19 cellular contexts compared by ENCODE assay signal in the genomic region with DNA sequence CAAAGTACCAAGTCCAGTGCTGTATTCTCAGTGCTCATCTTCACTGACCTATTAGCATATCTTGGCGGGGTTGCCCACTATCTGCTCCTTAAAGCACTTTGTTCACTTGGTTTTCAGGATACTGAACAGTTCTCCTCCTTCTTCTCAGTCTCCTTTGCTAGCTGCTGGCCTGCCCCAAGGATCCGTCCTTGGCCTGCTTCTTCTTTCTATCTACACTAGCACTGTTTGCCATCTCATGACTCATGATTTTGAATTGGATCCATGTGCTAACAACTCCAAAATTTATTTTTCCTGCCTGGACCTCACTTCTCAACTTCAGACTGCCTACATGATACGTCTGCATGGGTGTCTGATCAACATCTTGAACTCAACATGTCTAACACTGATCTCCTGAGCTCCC. TPM values are rescaled to one million over a fixed set of nuclear protein-coding genes. Genes with fewer than 3 reads are reported as not detected.
A peak's percentile ranks its signal among the peaks of the same experiment; 100 is the strongest.
DNase-seq lines count a peak whose midpoint lies in the region; ATAC-seq and TF ChIP-seq lines count a peak whose summit lies in the region.
"Had no signal": no experiment of that assay in that cellular context is flagged by ENCODE, and none has a peak within 500 bp of the region (broad histone marks: within the 10 kb centered on the region; RNA-seq: fewer than 3 reads in every experiment).

No MANE protein-coding gene starts in this region.

- intact Hi-C loops in right cardiac atrium (cut with DNase I), result no loop called here
- intact Hi-C loops in tibial artery (cut with DNase I; ENCODE audit: low total_unique reads), result no loop called here

- H3K27me3 ChIP-seq in adipocyte (replicated peaks; ENCODE audit: control insufficient read depth, insufficient read depth, low read length) (no peaks in the 10 kb centered on the region), right cardiac atrium (ENCODE audit: control insufficient read depth, insufficient read depth) (no peaks in the 10 kb centered on the region), tibial artery (no peaks in the 10 kb centered on the region), H7 (ENCODE audit: control insufficient read depth, insufficient read depth, low read length) (no peaks in the 10 kb centered on the region)
- H3K27me3 ChIP-seq: BLaER1 treated with 17β-estradiol and CSF1 and Interleukin-3, amounts not matched to agents 10 nM and 100 nM had no signal

- peak; percentile 38 for DNase-seq in adipocyte (ENCODE audit: low read depth)
- DNase-seq in epithelial cell of esophagus (ENCODE audit: low read depth), result peak; percentile 15
- peak; percentile 33 to 74 (median 61) for DNase-seq in right cardiac atrium
- DNase-seq in tibial artery, result peak; percentile 45 to 74
- DNase-seq in H7, result no peak
- DNase-seq in SIG-M5 treated with dmso at 0.1 percent for 504 hours (lab: John Stamatoyannopoulos, UW; ENCODE audit: unreplicated experiment), result no peak
- no peak for DNase-seq in UCSD-AML1 (lab: John Stamatoyannopoulos, UW; ENCODE audit: unreplicated experiment)
- DNase-seq: activated CD4-positive, alpha-beta T cell treated with anti-CD3 and anti-CD28 coated beads for 4 hours; activated naive CD4-positive, alpha-beta T cell; central memory CD4-positive, alpha-beta T cell; effector memory CD8-positive, alpha-beta T cell; glutamatergic neuron; immature natural killer cell; mesenchymal stem cell; NCI-H2081 treated with DMSO at 0.1 percent for 48 hours; NCI-H524 treated with DMSO at 0.1 percent for 48 hours; stimulated activated CD4-positive, alpha-beta T cell treated with anti-CD3 and anti-CD28 coated beads, Interleukin-4, amount 100 ng/mL, for 1 hour had no signal

- H3K9me3 ChIP-seq in adipocyte (ENCODE audit: control insufficient read depth, low read length) (no peaks in the 10 kb centered on the region), right cardiac atrium (ENCODE audit: control insufficient read depth, low read length) (no peaks in the 10 kb centered on the region), tibial artery (no peaks in the 10 kb centered on the region)
- H3K9me3 ChIP-seq: BLaER1 treated with 17β-estradiol and CSF1 and Interleukin-3, amounts not matched to agents 10 nM and 100 nM had no signal

- H3K36me3 ChIP-seq in adipocyte (ENCODE audit: control insufficient read depth, insufficient read depth, low read length, severe bottlenecking) (no peaks in the 10 kb centered on the region), tibial artery (no peaks in the 10 kb centered on the region), H7 (replicated peaks; ENCODE audit: control insufficient read depth, insufficient read depth, low read length) (no peaks in the 10 kb centered on the region)
- H3K36me3 ChIP-seq: BLaER1 treated with 17β-estradiol and CSF1 and Interleukin-3, amounts not matched to agents 10 nM and 100 nM had no signal

- TF ChIP-seq CTCF in epithelial cell of esophagus (IDR thresholded peaks at IDR 0.05; ENCODE audit: insufficient read depth, low read depth, low read length, missing control alignments) (no peak), tibial artery (IDR thresholded peaks at IDR 0.05) (no peak)

- H3K9ac ChIP-seq in adipocyte (ENCODE audit: low read length), result no peak overlapping the region
- H3K9ac ChIP-seq: BLaER1 treated with 17β-estradiol and CSF1 and Interleukin-3, amounts not matched to agents 10 nM and 100 nM had no signal

- no peak overlapping the region for H3K4me3 ChIP-seq in adipocyte (ENCODE audit: low read length)
- no peak overlapping the region for H3K4me3 ChIP-seq in epithelial cell of esophagus (ENCODE audit: low read length)
- H3K4me3 ChIP-seq in right cardiac atrium (ENCODE audit: low read length), result no peak overlapping the region
- no peak overlapping the region for H3K4me3 ChIP-seq in tibial artery
- no peak overlapping the region for H3K4me3 ChIP-seq in H7 (ENCODE audit: insufficient read depth, low read depth, low read length)
- H3K4me3 ChIP-seq: BLaER1 treated with 17β-estradiol and CSF1 and Interleukin-3, amounts not matched to agents 10 nM and 100 nM; SK-N-MC had no signal

- ATAC-seq in right cardiac atrium, result peak; percentile 71 to 86
- ATAC-seq: effector memory CD8-positive, alpha-beta T cell had no signal

- H3K4me1 ChIP-seq in adipocyte (ENCODE audit: control insufficient read depth, insufficient read depth, low read length) (peaks cover 22% of the 10 kb centered on the region), right cardiac atrium (ENCODE audit: control insufficient read depth, insufficient read depth, low read length) (no peaks in the 10 kb centered on the region), tibial artery (peaks cover 0 to 49% (median 16%) of the 10 kb centered on the region in 4 donors)

- no peak overlapping the region for H3K27ac ChIP-seq in right cardiac atrium (ENCODE audit: low read length)
- peak overlapping the region; percentile 68 to 69 for H3K27ac ChIP-seq in tibial artery
- H3K27ac ChIP-seq: BLaER1 treated with 17β-estradiol and CSF1 and Interleukin-3, amounts not matched to agents 10 nM and 100 nM; SK-N-MC had no signal

- WGBS in right cardiac atrium, result 66% methylated on average over 3 of the region's 3 CpGs

RNA-seq across cellular contexts. Expression of gene TPD52L1, which starts 15.5 kb away (rescaled TPM):
- total RNA-seq in right cardiac atrium, result 10 to 100 TPM; 14.9 to 29.5 (median 18.2) TPM
- polyA plus RNA-seq in right cardiac atrium, result 36.1 TPM
- 7.3 and 15.6 TPM in 2 replicates for total RNA-seq in H7 (2014; rRNA removed; shearing (Covaris generic))

Comparison
In these comparisons a context has a peak if more than half of its experiments do, and no peak if none do; other contexts are left out.
1. DNase-seq: peak in adipocyte (single experiment), epithelial cell of esophagus (single experiment), right cardiac atrium (3 of 3) and tibial artery (2 of 2); none in H7 (single experiment), SIG-M5 treated with dmso at 0.1 percent for 504 hours (single experiment) and UCSD-AML1 (single experiment).